In the genomic region with DNA sequence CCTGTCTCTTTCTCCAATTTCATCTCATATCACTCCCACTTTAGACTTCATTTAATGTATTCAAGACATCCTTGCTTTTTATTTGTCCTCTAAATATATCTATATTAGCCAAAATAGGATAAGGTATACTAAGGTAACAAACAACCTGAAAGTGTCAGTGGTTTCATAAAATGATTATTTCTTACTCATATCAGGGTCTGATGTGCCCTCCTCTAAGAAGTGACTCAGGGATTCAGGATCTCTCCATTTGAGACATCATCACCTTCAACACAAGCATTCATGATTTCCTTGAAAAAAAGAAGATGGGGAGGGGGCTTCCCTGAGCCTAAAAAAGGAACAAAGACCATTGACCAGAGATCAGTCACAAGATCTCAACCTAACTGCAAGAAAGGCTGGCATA, we compare ENCODE assay signal across 21 cellular contexts.
DNase-seq lines count a peak whose midpoint lies in the region; ATAC-seq, FAIRE-seq and TF ChIP-seq lines count a peak whose summit lies in the region.
"Had no signal": no experiment of that assay in that cellular context is flagged by ENCODE, and none has a peak within 500 bp of the region (broad histone marks: within the 10 kb centered on the region; RNA-seq: fewer than 3 reads in every experiment).

No MANE protein-coding gene starts in this region.

- intact Hi-C loops in activated CD4-positive, alpha-beta T cell treated with anti-CD3 and anti-CD28 coated beads for 36 hours (cut with DNase I, micrococcal nuclease): no loop called here
- intact Hi-C loops in cardiac septum (cut with DNase I): no loop called here

- no peak overlapping the region for H3K27ac Mint-ChIP-seq in activated CD4-positive, alpha-beta T cell treated with anti-CD3 and anti-CD28 coated beads for 36 hours
- no peak overlapping the region for H3K27ac Mint-ChIP-seq in stimulated activated effector memory CD8-positive, alpha-beta T cell treated with anti-CD3 and anti-CD28 coated beads, Interleukin-12 subunit alpha, Interleukin-12 subunit beta, amount 100 ng/mL, for 72 hours
- H3K27ac Mint-ChIP-seq: B cell; CD4-positive, alpha-beta T cell; CD8-positive, alpha-beta T cell had no signal

- POLR2A ChIA-PET in activated CD4-positive, alpha-beta T cell treated with anti-CD3 and anti-CD28 coated beads for 36 hours (lab: Charles Lee): no interaction called here

- H3K36me3 Mint-ChIP-seq in activated CD4-positive, alpha-beta T cell treated with anti-CD3 and anti-CD28 coated beads for 36 hours (ENCODE audit: low read depth): no peaks in the 10 kb centered on the region
- no peaks in the 10 kb centered on the region for H3K36me3 Mint-ChIP-seq in stimulated activated effector memory CD8-positive, alpha-beta T cell treated with anti-CD3 and anti-CD28 coated beads, Interleukin-12 subunit alpha, Interleukin-12 subunit beta, amount 100 ng/mL, for 72 hours
- H3K36me3 Mint-ChIP-seq: CD8-positive, alpha-beta T cell had no signal

- peak; percentile 47 for ATAC-seq in activated CD4-positive, alpha-beta T cell treated with anti-CD3 and anti-CD28 coated beads for 36 hours
- ATAC-seq in stimulated activated effector memory CD8-positive, alpha-beta T cell treated with anti-CD3 and anti-CD28 coated beads, Interleukin-12 subunit alpha, Interleukin-12 subunit beta, amount 100 ng/mL, for 72 hours: peak; percentile 61
- ATAC-seq: A549; CD8-positive, alpha-beta T cell; GM12878 had no signal

- peak; percentile 16 for FAIRE-seq in D721Med (lab: Jason Lieb, UNC)
- FAIRE-seq: A549, GM12878, GM18507 had no signal

- peaks cover 5% of the 10 kb centered on the region for H3K27me3 Mint-ChIP-seq in activated CD4-positive, alpha-beta T cell treated with anti-CD3 and anti-CD28 coated beads for 36 hours
- H3K27me3 Mint-ChIP-seq: B cell; CD4-positive, alpha-beta T cell had no signal

- CTCF ChIA-PET in activated CD4-positive, alpha-beta T cell treated with anti-CD3 and anti-CD28 coated beads for 36 hours (lab: Charles Lee): no interaction called here

- H3K9me3 Mint-ChIP-seq in activated CD4-positive, alpha-beta T cell treated with anti-CD3 and anti-CD28 coated beads for 36 hours (ENCODE audit: low read depth): no peaks in the 10 kb centered on the region
- no peaks in the 10 kb centered on the region for H3K9me3 Mint-ChIP-seq in stimulated activated effector memory CD8-positive, alpha-beta T cell treated with anti-CD3 and anti-CD28 coated beads, Interleukin-12 subunit alpha, Interleukin-12 subunit beta, amount 100 ng/mL, for 72 hours
- H3K9me3 Mint-ChIP-seq: CD4-positive, alpha-beta T cell; CD8-positive, alpha-beta T cell had no signal

- DNase-seq in activated CD4-positive, alpha-beta T cell treated with anti-CD3 and anti-CD28 coated beads for 36 hours: no peak
- DNase-seq in activated CD4-positive, alpha-beta T cell treated with anti-CD3 and anti-CD28 coated beads, Interleukin-2, amount 50 U/mL, for 48 hours: no peak
- DNase-seq in D721Med (ENCODE audit: insufficient read length, low spot score): no peak
- DNase-seq in stimulated activated effector memory CD8-positive, alpha-beta T cell treated with anti-CD3 and anti-CD28 coated beads, Interleukin-12 subunit alpha, Interleukin-12 subunit beta, amount 100 ng/mL, for 72 hours (ENCODE audit: low spot score in 2 of 2): no peak
- no peak for DNase-seq in cardiac septum (ENCODE audit: low spot score)
- DNase-seq: AML-193; Caco-2; Calu3; CD4-positive, alpha-beta T cell; CD8-positive, alpha-beta T cell; DMS 273 treated with DMSO at 0.1 percent for 48 hours; DMS153; DMS53; DMS79; DND-41; EL; GDM1 had no signal

- H3K4me1 Mint-ChIP-seq in activated CD4-positive, alpha-beta T cell treated with anti-CD3 and anti-CD28 coated beads for 36 hours: peaks cover 4% of the 10 kb centered on the region
- no peaks in the 10 kb centered on the region for H3K4me1 Mint-ChIP-seq in stimulated activated effector memory CD8-positive, alpha-beta T cell treated with anti-CD3 and anti-CD28 coated beads, Interleukin-12 subunit alpha, Interleukin-12 subunit beta, amount 100 ng/mL, for 72 hours

- no peak for TF ChIP-seq CTCF in D721Med (IDR thresholded peaks at IDR 0.05; ENCODE audit: insufficient read depth, missing control alignments)

- no peak overlapping the region for H3K4me3 Mint-ChIP-seq in activated CD4-positive, alpha-beta T cell treated with anti-CD3 and anti-CD28 coated beads for 36 hours
- no peak overlapping the region for H3K4me3 Mint-ChIP-seq in stimulated activated effector memory CD8-positive, alpha-beta T cell treated with anti-CD3 and anti-CD28 coated beads, Interleukin-12 subunit alpha, Interleukin-12 subunit beta, amount 100 ng/mL, for 72 hours
- H3K4me3 Mint-ChIP-seq: B cell; CD4-positive, alpha-beta T cell; CD8-positive, alpha-beta T cell had no signal
